21 cellular contexts compared by ENCODE assay signal in genomic region chr3:143234521-143234920, GRCh38.
"Had no signal": no experiment of that assay in that cellular context is flagged by ENCODE, and none has a peak within 500 bp of the region (broad histone marks: within the 10 kb centered on the region; RNA-seq: fewer than 3 reads in every experiment).

No MANE protein-coding gene starts in this region.

- H3K4me1 ChIP-seq: breast epithelium, sigmoid colon, thyroid gland had no signal

- H3K36me3 ChIP-seq: breast epithelium, sigmoid colon, spleen, thyroid gland had no signal

- ATAC-seq: activated T-helper 17 cell treated with anti-CD3 and anti-CD28 coated beads, Interleukin-2, amount 50 U/mL, for 72 hours; esophagus mucosa; left cardiac atrium had no signal

- DNase-seq: activated B cell treated with CpG ODN at 0.5 μM for 24 hours; activated CD4-positive, alpha-beta memory T cell treated with anti-CD3 and anti-CD28 coated beads, Interleukin-2, amount 10 ng/mL, durations not matched to agents 7 days and 5 days; activated CD4-positive, alpha-beta T cell treated with anti-CD3 and anti-CD28 coated beads for 4 hours; activated naive CD4-positive, alpha-beta T cell; activated naive CD8-positive, alpha-beta T cell treated with anti-CD3 and anti-CD28 coated beads for 36 hours; activated T-cell treated with anti-CD3 and anti-CD28 coated beads, Interleukin-2, amount 50 U/mL, for 1 hour; anterior cingulate cortex; cerebellar nuclear complex; effector CD4-positive, alpha-beta T cell; left cardiac atrium; mesendoderm; occipital lobe; posterior cingulate gyrus; sigmoid colon; spleen; stimulated activated CD4-positive, alpha-beta T cell treated with anti-CD3 and anti-CD28 coated beads, Interleukin-4, amount 100 ng/mL, for 4 hours; stimulated activated naive CD4-positive, alpha-beta T cell; thyroid gland had no signal

- H3K9me3 ChIP-seq: breast epithelium, sigmoid colon, spleen, thyroid gland had no signal

- H3K4me3 ChIP-seq: breast epithelium, sigmoid colon, spleen, thyroid gland had no signal

- H3K27ac ChIP-seq: breast epithelium, sigmoid colon, spleen, thyroid gland had no signal

- H3K27me3 ChIP-seq: breast epithelium, sigmoid colon, spleen, thyroid gland had no signal
